ENCODE assay signal across 20 cellular contexts in the genomic region with DNA sequence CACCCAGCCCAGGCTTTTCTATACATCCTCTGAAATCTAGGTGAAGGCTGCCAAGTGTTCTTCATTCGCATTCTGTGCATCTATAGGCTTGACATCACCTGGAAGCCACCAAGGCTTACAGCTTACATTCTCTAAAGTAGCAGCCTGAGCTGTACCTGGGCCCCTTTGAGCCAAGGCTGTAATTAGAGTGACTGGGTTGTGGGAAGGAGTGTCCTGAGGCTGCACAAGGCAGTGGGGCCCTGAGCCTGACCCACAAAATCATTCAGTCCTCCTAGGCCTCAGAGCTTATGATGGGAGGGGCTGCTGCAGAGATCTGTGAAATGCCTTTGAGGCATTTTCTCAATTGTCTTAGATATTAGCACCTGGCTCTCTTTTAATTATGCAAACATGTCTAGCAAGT.
A peak's percentile ranks its signal among the peaks of the same experiment; 100 is the strongest.
DNase-seq lines count a peak whose midpoint lies in the region; ATAC-seq and TF ChIP-seq lines count a peak whose summit lies in the region.
"Had no signal": no experiment of that assay in that cellular context is flagged by ENCODE, and none has a peak within 500 bp of the region (broad histone marks: within the 10 kb centered on the region; RNA-seq: fewer than 3 reads in every experiment).

No MANE protein-coding gene starts in this region.

- H3K4me1 Mint-ChIP-seq in T-helper 2 cell treated with Interferon-gamma antibody and Interleukin-4, amounts not matched to agents 5 μg/mL and 100 μg/mL, for 36 hours (ENCODE audit: low read depth): peaks cover 29% of the 10 kb centered on the region

- H3K9me2 ChIP-seq in SU-DHL-6 (replicated peaks; ENCODE audit: insufficient read depth, low read length): no peaks in the 10 kb centered on the region

- no peak overlapping the region for H3K27ac ChIP-seq in SU-DHL-6 (ENCODE audit: low read depth, low read length)
- H3K27ac ChIP-seq: cardiac muscle cell, tibial artery had no signal

- H3K9ac ChIP-seq in SU-DHL-6 (ENCODE audit: low read length): no peak overlapping the region

- no peaks in the 10 kb centered on the region for H4K20me1 ChIP-seq in SU-DHL-6 (ENCODE audit: low read depth, low read length)

- H3K36me3 Mint-ChIP-seq in T-helper 2 cell treated with Interferon-gamma antibody and Interleukin-4, amounts not matched to agents 5 μg/mL and 100 μg/mL, for 36 hours (ENCODE audit: low read depth): peaks cover 25% of the 10 kb centered on the region

- no peaks in the 10 kb centered on the region for H3K27me3 Mint-ChIP-seq in T-helper 2 cell treated with Interferon-gamma antibody and Interleukin-4, amounts not matched to agents 5 μg/mL and 100 μg/mL, for 36 hours (ENCODE audit: low read depth)
- H3K27me3 Mint-ChIP-seq: naive B cell had no signal

- no peak for TF ChIP-seq CTCF in SU-DHL-6 (IDR thresholded peaks at IDR 0.05; ENCODE audit: insufficient read depth, low read length, poor library complexity, severe bottlenecking)
- no peak for TF ChIP-seq CTCF in foreskin fibroblast (IDR thresholded peaks at IDR 0.05; ENCODE audit: low read depth, low read length)

- H3F3A ChIP-seq in SU-DHL-6 (ENCODE audit: insufficient read depth): no peaks in the 10 kb centered on the region; the same call in 1 of the 2 replicates

- no peaks in the 10 kb centered on the region for H3K36me3 ChIP-seq in SU-DHL-6 (ENCODE audit: low read length)
- H3K36me3 ChIP-seq: cardiac muscle cell, tibial artery had no signal

- no peaks in the 10 kb centered on the region for H3K9me3 ChIP-seq in SU-DHL-6 (ENCODE audit: insufficient read depth, low read length)

- H3K4me2 ChIP-seq in SU-DHL-6 (ENCODE audit: low read depth, low read length, poor library complexity, severe bottlenecking): peak overlapping the region; percentile 44

- H3K4me3 ChIP-seq in GM08714 (ENCODE audit: low read length): peak overlapping the region; percentile 79; the same call in 1 of the 2 replicates
- H3K4me3 ChIP-seq in SU-DHL-6 (ENCODE audit: insufficient read depth, low read length, poor library complexity, severe bottlenecking): no peak overlapping the region
- no peak overlapping the region for H3K4me3 ChIP-seq in foreskin fibroblast (ENCODE audit: low read depth in 1 of 2, low read length in 2 of 2)
- H3K4me3 ChIP-seq: cardiac muscle cell, tibial artery had no signal

- DNase-seq in T-helper 2 cell treated with Interferon-gamma antibody and Interleukin-4, amounts not matched to agents 5 μg/mL and 100 μg/mL, for 36 hours (ENCODE audit: low spot score): no peak
- DNase-seq in T-helper 2 cell (no peak), islet precursor cell (peak; percentile 87), foreskin fibroblast (no peak), inferior parietal cortex (ENCODE audit: extremely low spot score) (no peak)
- DNase-seq: 8988T; C1 segment of cervical spinal cord; DMS53; HCEC 1CT; head of caudate nucleus; naive B cell; NCI-H1436 treated with DMSO at 0.1 percent for 48 hours; RPMI8226; stimulated activated CD4-positive, alpha-beta T cell treated with anti-CD3 and anti-CD28 coated beads, Interleukin-4, amount 100 ng/mL, for 24 hours; SW 1271; tibial artery had no signal

- ATAC-seq in GM21576 (IDR thresholded peaks at IDR 0.05; ENCODE audit: unreplicated experiment): no peak

- H3K79me2 ChIP-seq in SU-DHL-6 (ENCODE audit: insufficient read depth, low read length): no peaks in the 10 kb centered on the region

- H3K9me3 Mint-ChIP-seq in T-helper 2 cell treated with Interferon-gamma antibody and Interleukin-4, amounts not matched to agents 5 μg/mL and 100 μg/mL, for 36 hours: peaks cover 8% of the 10 kb centered on the region

- H3K27me3 ChIP-seq in SU-DHL-6 (ENCODE audit: low read length): no peaks in the 10 kb centered on the region
- H3K27me3 ChIP-seq: cardiac muscle cell, tibial artery had no signal

- peak overlapping the region; percentile 95 for H3K27ac Mint-ChIP-seq in T-helper 2 cell treated with Interferon-gamma antibody and Interleukin-4, amounts not matched to agents 5 μg/mL and 100 μg/mL, for 36 hours

- H3K4me3 Mint-ChIP-seq in T-helper 2 cell treated with Interferon-gamma antibody and Interleukin-4, amounts not matched to agents 5 μg/mL and 100 μg/mL, for 36 hours: peak overlapping the region; percentile 91

- no peak overlapping the region for H2AFZ ChIP-seq in SU-DHL-6 (ENCODE audit: low read depth, low read length, severe bottlenecking)
